Comparison of ENCODE assay signal across 14 cellular contexts in genomic region chr20:37382539-37383120, GRCh38. TPM values are rescaled to one million over a fixed set of nuclear protein-coding genes. Genes with fewer than 3 reads are reported as not detected.
DNase-seq lines count a peak whose midpoint lies in the region; ATAC-seq, FAIRE-seq and TF ChIP-seq lines count a peak whose summit lies in the region.
"Had no signal": no experiment of that assay in that cellular context is flagged by ENCODE, and none has a peak within 500 bp of the region (broad histone marks: within the 10 kb centered on the region; RNA-seq: fewer than 3 reads in every experiment).

No MANE protein-coding gene starts in this region.

- FAIRE-seq in HepG2 (lab: Jason Lieb, UNC), result no peak

- BruUV-seq in HepG2 (replicated peaks; lab: Mats Ljungman, UMichigan), result no TSS peak

- H3K9me3 Mint-ChIP-seq in activated naive CD4-positive, alpha-beta T cell treated with anti-CD3 and anti-CD28 coated beads, Interleukin-2, amount 10 ng/mL, durations not matched to agents 7 days and 5 days, result no peaks in the 10 kb centered on the region
- H3K9me3 Mint-ChIP-seq in T-helper 2 cell treated with Interferon-gamma antibody and Interleukin-4, amounts not matched to agents 5 μg/mL and 100 μg/mL, for 36 hours, result no peaks in the 10 kb centered on the region

- in situ Hi-C loops in HepG2 (cut with HindIII; ENCODE audit: extremely low pct_ligation_motif_present, low pct_unique_long_range_greater_than_20kb), result no loop called here

- peaks cover 39% of the 10 kb centered on the region for H4K20me1 ChIP-seq in HepG2 (ENCODE audit: insufficient read depth, low read length)

- intact Hi-C loops in HepG2 (cut with micrococcal nuclease; ENCODE audit: unreplicated experiment), result no loop called here

- peaks cover 22% of the 10 kb centered on the region for H3K79me2 ChIP-seq in HepG2 (ENCODE audit: insufficient read depth, low read length)

- H3K27ac ChIP-seq in HepG2 (ENCODE audit: extremely low read length, insufficient read depth, low read length) (peak overlapping the region; percentile 37), subcutaneous abdominal adipose tissue (ENCODE audit: low read depth, low read length) (peak overlapping the region; percentile 46)

- H3K4me3 ChIP-seq in HepG2 (replicated peaks in 1 of 3; ENCODE audit: insufficient read depth in 1 of 3, low read depth in 2 of 3, low read length in 3 of 3), result no peak overlapping the region
- H3K4me3 ChIP-seq in subcutaneous abdominal adipose tissue (ENCODE audit: low read depth in 1 of 5, low read length in 5 of 5), result no peak overlapping the region
- H3K4me3 ChIP-seq: MG63, Peyer's patch, skin epidermis, uterus had no signal

- no peak overlapping the region for H2AFZ ChIP-seq in HepG2 (ENCODE audit: low read length)

- H3K9me3 ChIP-seq in HepG2 (ENCODE audit: low read length) (no peaks in the 10 kb centered on the region), subcutaneous abdominal adipose tissue (ENCODE audit: control insufficient read depth in 5 of 5, low read length in 5 of 5) (no peaks in the 10 kb centered on the region)
- H3K9me3 ChIP-seq: MG63, Peyer's patch, uterus had no signal

- H3K36me3 Mint-ChIP-seq in activated naive CD4-positive, alpha-beta T cell treated with anti-CD3 and anti-CD28 coated beads, Interleukin-2, amount 10 ng/mL, durations not matched to agents 7 days and 5 days, result no peaks in the 10 kb centered on the region
- H3K36me3 Mint-ChIP-seq in T-helper 2 cell treated with Interferon-gamma antibody and Interleukin-4, amounts not matched to agents 5 μg/mL and 100 μg/mL, for 36 hours (ENCODE audit: low read depth), result no peaks in the 10 kb centered on the region

- H3K27ac Mint-ChIP-seq in activated naive CD4-positive, alpha-beta T cell treated with anti-CD3 and anti-CD28 coated beads, Interleukin-2, amount 10 ng/mL, durations not matched to agents 7 days and 5 days, result no peak overlapping the region
- no peak overlapping the region for H3K27ac Mint-ChIP-seq in T-helper 2 cell treated with Interferon-gamma antibody and Interleukin-4, amounts not matched to agents 5 μg/mL and 100 μg/mL, for 36 hours

- no peak for TF ChIP-seq POLR2A in HepG2 (IDR thresholded peaks at IDR 0.05; ENCODE audit: insufficient read depth in 1 of 2, low read depth in 2 of 2, low read length in 2 of 2)

- 94% methylated on average over 10 of the region's 10 CpGs for WGBS in HepG2 (ENCODE audit: low lambda C conversion rate)

- H3K4me1 ChIP-seq in HepG2 (ENCODE audit: insufficient read depth, low read length) (peaks cover 44% of the 10 kb centered on the region), subcutaneous abdominal adipose tissue (ENCODE audit: control insufficient read depth in 5 of 5, insufficient read depth in 5 of 5, low read length in 5 of 5) (peaks cover 5 to 29% (median 13%) of the 10 kb centered on the region in 5 donors)

- DNase-seq in activated naive CD4-positive, alpha-beta T cell treated with anti-CD3 and anti-CD28 coated beads, Interleukin-2, amount 10 ng/mL, durations not matched to agents 7 days and 5 days, result no peak
- no peak for DNase-seq in activated naive CD4-positive, alpha-beta T cell treated with anti-CD3 and anti-CD28 coated beads, Interleukin-2, amount 50 U/mL, for 16 hours
- DNase-seq in T-helper 2 cell treated with Interferon-gamma antibody and Interleukin-4, amounts not matched to agents 5 μg/mL and 100 μg/mL, for 36 hours (ENCODE audit: low spot score), result no peak
- DNase-seq in HepG2 (ENCODE audit: low spot score) (no peak), AML-193 (lab: John Stamatoyannopoulos, UW) (no peak), NK-92 (lab: John Stamatoyannopoulos, UW; ENCODE audit: unreplicated experiment) (no peak)
- DNase-seq: GF-D8, NCI-H2171 treated with DMSO at 0.1 percent for 48 hours had no signal

- CTCF ChIA-PET in activated naive CD4-positive, alpha-beta T cell treated with anti-CD3 and anti-CD28 coated beads, Interleukin-2, amount 10 ng/mL, durations not matched to agents 7 days and 5 days (lab: Charles Lee), result interaction anchor here (1.2 to 4.3 kb wide), 2 partner anchors 27 to 112 kb away, joined by 3 to 20 read pairs; no protein-coding TSS in a partner anchor
- CTCF ChIA-PET in HepG2 (lab: Yijun Ruan, JAX; ENCODE audit: low intra/inter-chr PET ratio, low total read pairs), result interaction anchor here (3.7 kb wide), 1 partner anchor 113 kb away, joined by 57 read pairs; no protein-coding TSS in a partner anchor

- H3K4me3 Mint-ChIP-seq in activated naive CD4-positive, alpha-beta T cell treated with anti-CD3 and anti-CD28 coated beads, Interleukin-2, amount 10 ng/mL, durations not matched to agents 7 days and 5 days, result peak overlapping the region; percentile 29
- H3K4me3 Mint-ChIP-seq in T-helper 2 cell treated with Interferon-gamma antibody and Interleukin-4, amounts not matched to agents 5 μg/mL and 100 μg/mL, for 36 hours, result peak overlapping the region; percentile 35

- H3K36me3 ChIP-seq in HepG2 (replicated peaks in 1 of 2; ENCODE audit: control insufficient read depth in 1 of 2, insufficient read depth in 2 of 2, low read length in 2 of 2) (peaks cover 37 to 60% of the 10 kb centered on the region in 2 experiments), subcutaneous abdominal adipose tissue (ENCODE audit: control insufficient read depth in 5 of 5, insufficient read depth in 5 of 5, low read length in 5 of 5) (peaks cover 0 to 9% (median 7%) of the 10 kb centered on the region in 5 donors)
- H3K36me3 ChIP-seq: uterus had no signal

- TF ChIP-seq CTCF in HepG2 (CRISPR knock-in tag; IDR thresholded peaks at IDR 0.05), result no peak

- ATAC-seq in HepG2 (no peak), HG02610 (IDR thresholded peaks at IDR 0.05; ENCODE audit: unreplicated experiment) (no peak)

- no peak overlapping the region for H3K4me2 ChIP-seq in HepG2 (ENCODE audit: low read depth, low read length)

- H3K27me3 ChIP-seq in HepG2 (ENCODE audit: control insufficient read depth in 1 of 2, insufficient read depth in 2 of 2, low read length in 2 of 2), result no peaks in the 10 kb centered on the region
- H3K27me3 ChIP-seq in subcutaneous abdominal adipose tissue (ENCODE audit: control insufficient read depth in 5 of 5, insufficient read depth in 4 of 5, low read length in 5 of 5), result no peaks in the 10 kb centered on the region
- H3K27me3 ChIP-seq: MG63, Peyer's patch, uterus had no signal

- POLR2A ChIA-PET in HepG2 (lab: Yijun Ruan, JAX), result no interaction called here

- peaks cover 4% of the 10 kb centered on the region for H3K4me1 Mint-ChIP-seq in activated naive CD4-positive, alpha-beta T cell treated with anti-CD3 and anti-CD28 coated beads, Interleukin-2, amount 10 ng/mL, durations not matched to agents 7 days and 5 days
- H3K4me1 Mint-ChIP-seq in T-helper 2 cell treated with Interferon-gamma antibody and Interleukin-4, amounts not matched to agents 5 μg/mL and 100 μg/mL, for 36 hours (ENCODE audit: low read depth), result peaks cover 3% of the 10 kb centered on the region

- H3K9ac ChIP-seq in HepG2 (ENCODE audit: insufficient read depth, low read depth, low read length) (no peak overlapping the region), subcutaneous abdominal adipose tissue (ENCODE audit: low read length in 5 of 5) (no peak overlapping the region)

- TF ChIP-seq EP300 in HepG2 (IDR thresholded peaks at IDR 0.05; ENCODE audit: low read depth in 2 of 2, low read length in 2 of 2), result no peak
- no peak for TF ChIP-seq EP300 in HepG2 (CRISPR knock-in tag; IDR thresholded peaks at IDR 0.05; ENCODE audit: borderline replicate concordance)

- TF ChIP-seq RAD21 in HepG2 (CRISPR knock-in tag; IDR thresholded peaks at IDR 0.05), result no peak

- H3K27me3 Mint-ChIP-seq in activated naive CD4-positive, alpha-beta T cell treated with anti-CD3 and anti-CD28 coated beads, Interleukin-2, amount 10 ng/mL, durations not matched to agents 7 days and 5 days, result peaks cover 36% of the 10 kb centered on the region
- H3K27me3 Mint-ChIP-seq in T-helper 2 cell treated with Interferon-gamma antibody and Interleukin-4, amounts not matched to agents 5 μg/mL and 100 μg/mL, for 36 hours (ENCODE audit: low read depth), result peaks cover 4% of the 10 kb centered on the region

TF ChIP-seq in HepG2, 621 proteins besides CTCF, POLR2A, EP300 and RAD21 (continues in another document):
- TF ChIP-seq ZNF605 (CRISPR knock-in tag; IDR thresholded peaks at IDR 0.05), result 0 out of 2 replicates have a peak, but pooled peaks have one; percentile 13
- no peak for TF ChIP-seq HNF4G (IDR thresholded peaks at IDR 0.05; ENCODE audit: borderline replicate concordance, low read depth, low read length)
- no peak for TF ChIP-seq HNF4G (CRISPR knock-in tag; IDR thresholded peaks at IDR 0.05; ENCODE audit: borderline replicate concordance, low read depth)
- peak; percentile 49; the same call in 1 of the 2 replicates for TF ChIP-seq ADNP (CRISPR knock-in tag; IDR thresholded peaks at IDR 0.05)
- 0 out of 2 replicates have a peak, but pooled peaks have one; percentile 26 for TF ChIP-seq POLR2G (IDR thresholded peaks at IDR 0.05; ENCODE audit: low read depth, low read length)
- peak; percentile 84 for TF ChIP-seq ZKSCAN1 (IDR thresholded peaks at IDR 0.05; ENCODE audit: low read length)
- peak; percentile 99 for TF ChIP-seq ZNF768 (CRISPR knock-in tag; IDR thresholded peaks at IDR 0.05)
- no peak for TF ChIP-seq ZFX (CRISPR knock-in tag; IDR thresholded peaks at IDR 0.05; ENCODE audit: low read depth)

RNA-seq across cellular contexts. Expression of gene SRC, which starts 36.7 kb away (rescaled TPM):
- 54.7 and 59.7 TPM in 2 replicates for total RNA-seq in HepG2 (2016; rRNA removed; fragmentation: Illumina TruSeq; extraction: Trizol)
- 18.4 and 21.0 TPM in 2 replicates for total RNA-seq in HepG2 (2016; cell fraction: cytosol; rRNA removed; fragmentation: Illumina TruSeq; extraction: Trizol; ENCODE audit: low read depth)
- total RNA-seq in HepG2 (2016; cell fraction: insoluble cytoplasmic fraction; rRNA removed; fragmentation: Illumina TruSeq; extraction: Trizol), result 48.2 and 56.8 TPM in 2 replicates
- 25.3 and 30.3 TPM in 2 replicates for total RNA-seq in HepG2 (2016; cell fraction: membrane; rRNA removed; fragmentation: Illumina TruSeq; extraction: Trizol)
- 60.1 and 65.6 TPM in 2 replicates for total RNA-seq in HepG2 (2016; cell fraction: nucleus; rRNA removed; fragmentation: Illumina TruSeq; extraction: Trizol)
- 192 and 229 TPM in 2 replicates for polyA plus RNA-seq in HepG2 (2011; rRNA removed)
- polyA plus RNA-seq in HepG2 (2011; cell fraction: cytosol; rRNA removed), result 97.4 and 112 TPM in 2 replicates
- polyA plus RNA-seq in HepG2 (2011; cell fraction: nucleus; rRNA removed), result 448 and 459 TPM in 2 replicates
- 148 and 158 TPM in 2 replicates for polyA plus RNA-seq in HepG2 (2012)
- polyA plus RNA-seq in HepG2 (2016; cell fraction: cytosol; fragmentation: Illumina TruSeq; extraction: Trizol; ENCODE audit: low read depth), result 3.4 and 4.0 TPM in 2 replicates
- 43.5 and 52.9 TPM in 2 replicates for polyA plus RNA-seq in HepG2 (2016; cell fraction: insoluble cytoplasmic fraction; fragmentation: Illumina TruSeq; extraction: Trizol; ENCODE audit: low read depth)
- polyA plus RNA-seq in HepG2 (2016; cell fraction: membrane; fragmentation: Illumina TruSeq; extraction: Trizol; ENCODE audit: low read depth), result 13.5 and 16.0 TPM in 2 replicates
- polyA plus RNA-seq in HepG2 (2016; cell fraction: nucleus; fragmentation: Illumina TruSeq; extraction: Trizol; ENCODE audit: insufficient read depth, low read depth), result 92.1 and 101 TPM in 2 replicates
- 0.87 and 280 TPM in 2 replicates for polyA minus RNA-seq in HepG2 (2011; rRNA and poly(A)+ RNA removed; ENCODE audit: low replicate concordance)
- polyA minus RNA-seq in HepG2 (2011; cell fraction: cytosol; rRNA and poly(A)+ RNA removed), result 92.5 and 127 TPM in 2 replicates
- polyA minus RNA-seq in HepG2 (2011; cell fraction: nucleus; rRNA and poly(A)+ RNA removed), result 209 and 267 TPM in 2 replicates
